ENCODE assay signal across 1 cellular context in the genomic region with DNA sequence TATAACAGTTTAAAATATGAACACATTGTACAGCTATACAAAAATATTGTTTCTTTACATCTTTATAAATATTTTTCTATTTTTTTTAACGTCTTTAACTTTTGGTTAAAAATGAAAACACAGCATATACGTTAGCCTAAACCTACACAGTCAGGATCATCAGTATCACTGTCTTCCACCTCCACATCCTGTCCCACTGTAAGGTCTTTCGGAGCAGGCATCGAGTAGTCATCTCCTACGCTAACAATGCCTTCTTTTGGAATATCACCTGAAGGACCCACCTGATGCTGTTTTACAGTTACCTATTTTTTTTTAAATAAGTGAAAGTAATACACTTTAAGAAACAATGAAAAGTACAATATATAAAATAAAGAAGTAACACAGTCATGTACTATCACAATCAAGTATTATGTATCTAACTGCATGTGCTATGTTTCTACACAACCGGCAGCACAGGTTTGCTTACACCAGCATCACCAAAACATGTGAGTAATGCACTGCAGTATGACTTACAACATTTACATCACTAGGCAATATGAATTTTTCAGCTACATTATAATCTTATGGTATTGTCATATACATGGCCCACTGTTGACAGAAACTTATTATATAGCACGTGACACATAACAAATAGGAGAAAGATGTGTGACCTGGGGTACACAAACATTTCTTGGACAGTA.
TF ChIP-seq lines count a peak whose summit lies in the region.

No MANE protein-coding gene starts in this region.

TF ChIP-seq in HepG2, 621 proteins besides CTCF, POLR2A, EP300 and RAD21 (continued from another document):
- TF ChIP-seq ZNF317 (CRISPR knock-in tag; IDR thresholded peaks at IDR 0.05) (no peak), XBP1 (CRISPR knock-in tag; IDR thresholded peaks at IDR 0.05) (no peak), FOXP1 (IDR thresholded peaks at IDR 0.05) (no peak), FOXP1 (CRISPR knock-in tag; IDR thresholded peaks at IDR 0.05) (no peak), AHR (CRISPR knock-in tag; IDR thresholded peaks at IDR 0.05) (no peak), BCL6 (CRISPR knock-in tag; IDR thresholded peaks at IDR 0.05) (no peak), AGO2 (optimal IDR thresholded peaks at IDR 0.05; ENCODE audit: low read depth, low read length) (no peak)
- TF ChIP-seq, protein P1, sequence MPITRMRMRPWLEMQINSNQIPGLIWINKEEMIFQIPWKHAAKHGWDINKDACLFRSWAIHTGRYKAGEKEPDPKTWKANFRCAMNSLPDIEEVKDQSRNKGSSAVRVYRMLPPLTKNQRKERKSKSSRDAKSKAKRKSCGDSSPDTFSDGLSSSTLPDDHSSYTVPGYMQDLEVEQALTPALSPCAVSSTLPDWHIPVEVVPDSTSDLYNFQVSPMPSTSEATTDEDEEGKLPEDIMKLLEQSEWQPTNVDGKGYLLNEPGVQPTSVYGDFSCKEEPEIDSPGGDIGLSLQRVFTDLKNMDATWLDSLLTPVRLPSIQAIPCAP (CRISPR knock-in tag; IDR thresholded peaks at IDR 0.05; ENCODE audit: low read depth): no peak
- TF ChIP-seq, protein P2, sequence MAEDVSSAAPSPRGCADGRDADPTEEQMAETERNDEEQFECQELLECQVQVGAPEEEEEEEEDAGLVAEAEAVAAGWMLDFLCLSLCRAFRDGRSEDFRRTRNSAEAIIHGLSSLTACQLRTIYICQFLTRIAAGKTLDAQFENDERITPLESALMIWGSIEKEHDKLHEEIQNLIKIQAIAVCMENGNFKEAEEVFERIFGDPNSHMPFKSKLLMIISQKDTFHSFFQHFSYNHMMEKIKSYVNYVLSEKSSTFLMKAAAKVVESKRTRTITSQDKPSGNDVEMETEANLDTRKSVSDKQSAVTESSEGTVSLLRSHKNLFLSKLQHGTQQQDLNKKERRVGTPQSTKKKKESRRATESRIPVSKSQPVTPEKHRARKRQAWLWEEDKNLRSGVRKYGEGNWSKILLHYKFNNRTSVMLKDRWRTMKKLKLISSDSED (CRISPR knock-in tag; IDR thresholded peaks at IDR 0.05): no peak
